In genomic region chr15:80804970-80805495, GRCh38 we compare ENCODE assay signal across 15 cellular contexts. TPM values are rescaled to one million over a fixed set of nuclear protein-coding genes. Genes with fewer than 3 reads are reported as not detected.
DNase-seq lines count a peak whose midpoint lies in the region; ATAC-seq, FAIRE-seq and TF ChIP-seq lines count a peak whose summit lies in the region.
"Had no signal": no experiment of that assay in that cellular context is flagged by ENCODE, and none has a peak within 500 bp of the region (broad histone marks: within the 10 kb centered on the region; RNA-seq: fewer than 3 reads in every experiment).

No MANE protein-coding gene starts in this region.

- FAIRE-seq in kidney (lab: Jason Lieb, UNC): no peak

- POLR2A ChIA-PET in T-cell (lab: Charles Lee): no interaction called here

- H2BK15ac ChIP-seq in mesendoderm (replicated peaks; ENCODE audit: low read depth): no peak overlapping the region

- H2BK120ac ChIP-seq in mesendoderm (ENCODE audit: low read depth, low read length): no peak overlapping the region

- H3K9ac ChIP-seq in mesendoderm (ENCODE audit: low read length): no peak overlapping the region
- no peak overlapping the region for H3K9ac ChIP-seq in kidney (ENCODE audit: low read length in 2 of 2)

- H3K9me3 ChIP-seq in kidney (ENCODE audit: control insufficient read depth in 1 of 2, low read length in 2 of 2): no peaks in the 10 kb centered on the region
- H3K9me3 ChIP-seq: sigmoid colon had no signal

- no peak overlapping the region for H3K4me2 ChIP-seq in mesendoderm (ENCODE audit: low read length)

- H3K36me3 Mint-ChIP-seq in T-cell: no peaks in the 10 kb centered on the region

- H3K4me1 ChIP-seq in mesendoderm (ENCODE audit: control insufficient read depth, low read depth, low read length) (no peaks in the 10 kb centered on the region), kidney (ENCODE audit: control insufficient read depth in 1 of 2, insufficient read depth in 1 of 2, low read depth in 1 of 2, low read length in 2 of 2) (no peaks in the 10 kb centered on the region)

- no peak overlapping the region for H4K5ac ChIP-seq in mesendoderm (ENCODE audit: low read length)

- peaks cover 0 to 2% of the 10 kb centered on the region in 2 donors for H3K27me3 Mint-ChIP-seq in T-cell

- H3K4me3 ChIP-seq in mesendoderm (ENCODE audit: low read length) (no peak overlapping the region), kidney (ENCODE audit: low read length in 2 of 2) (no peak overlapping the region)
- H3K4me3 ChIP-seq: sigmoid colon had no signal

- intact Hi-C loops in kidney (cut with DNase I): no loop called here

- DNase-seq in NCI-H1092 treated with DMSO at 0.1 percent for 48 hours (lab: John Stamatoyannopoulos, UW) (peak; percentile 4), NCI-H1092 (lab: John Stamatoyannopoulos, UW) (no peak), NCI-H1436 (lab: John Stamatoyannopoulos, UW) (peak; percentile 7), T-cell (no peak), left kidney (ENCODE audit: low read depth, low spot score) (peak; percentile 7), mesendoderm (no peak), kidney (no peak)
- no peak for DNase-seq in central memory CD4-positive, alpha-beta T cell
- DNase-seq: 8988T, cortex of kidney, mammary epithelial cell, NCI-H2227 treated with DMSO at 0.1 percent for 48 hours, sigmoid colon had no signal

- no peak overlapping the region for H3K23ac ChIP-seq in mesendoderm (ENCODE audit: low read length)

- peaks cover 19 to 26% (median 21%) of the 10 kb centered on the region in 3 donors for H3K4me1 Mint-ChIP-seq in T-cell

- no peaks in the 10 kb centered on the region for H3K79me2 ChIP-seq in mesendoderm (ENCODE audit: control insufficient read depth, insufficient read depth, low read length)

- no peaks in the 10 kb centered on the region for H3K36me3 ChIP-seq in mesendoderm (ENCODE audit: control insufficient read depth, insufficient read depth, low read length)
- no peaks in the 10 kb centered on the region for H3K36me3 ChIP-seq in kidney (ENCODE audit: control insufficient read depth in 1 of 2, insufficient read depth in 2 of 2, low read length in 2 of 2)
- H3K36me3 ChIP-seq: sigmoid colon had no signal

- H2BK5ac ChIP-seq in mesendoderm (ENCODE audit: low read length): no peak overlapping the region

- H3K4me3 Mint-ChIP-seq in T-cell: peak overlapping the region in 2 of 3 donors; percentile 19 to 38

- no peak overlapping the region for H3K56ac ChIP-seq in mesendoderm (ENCODE audit: low read length)

- CTCF ChIA-PET in T-cell (lab: Charles Lee): interaction anchor here in 1 of 2 donors (1.1 kb wide), 1 partner anchor 25 kb away, joined by 3 read pairs; no protein-coding TSS in a partner anchor

- no peak overlapping the region for H3K18ac ChIP-seq in mesendoderm (ENCODE audit: low read length)

- TF ChIP-seq CTCF in kidney (IDR thresholded peaks at IDR 0.05; ENCODE audit: borderline replicate concordance, extremely low read depth, insufficient read depth): no peak

- H3K27me3 ChIP-seq in mesendoderm (ENCODE audit: insufficient read depth, low read length, poor library complexity): no peaks in the 10 kb centered on the region
- H3K27me3 ChIP-seq: sigmoid colon had no signal

- peak in 2 of 4 experiments; percentile 24 to 49 for ATAC-seq in T-cell (replicated peaks in 1 of 4)

- H3K27ac ChIP-seq in mesendoderm (ENCODE audit: low read depth, low read length) (no peak overlapping the region), kidney (ENCODE audit: low read depth in 2 of 2, low read length in 2 of 2) (no peak overlapping the region)
- H3K27ac ChIP-seq: HL-60, sigmoid colon had no signal

- H3K9me3 Mint-ChIP-seq in T-cell: no peaks in the 10 kb centered on the region

- no peak overlapping the region for H4K8ac ChIP-seq in mesendoderm (ENCODE audit: low read depth, low read length)

- H3K4ac ChIP-seq in mesendoderm (ENCODE audit: low read depth, low read length): no peak overlapping the region

- H3K27ac Mint-ChIP-seq in T-cell: peak overlapping the region; percentile 64 to 77

- no peak overlapping the region for H2AK5ac ChIP-seq in mesendoderm (ENCODE audit: low read length)

- WGBS in mesendoderm (ENCODE audit: extremely low coverage, insufficient coverage, low lambda C conversion rate): no CpG with 5 or more reads among the region's 10 CpGs

- no peaks in the 10 kb centered on the region for H3K79me1 ChIP-seq in mesendoderm (ENCODE audit: low read length)

RNA-seq across cellular contexts. Expression of gene CEMIP, which starts 25.9 kb away (rescaled TPM):
- total RNA-seq in T-cell (1 to 10 TPM in 2 of 5 donors, under 1 TPM in 1, not detected in 2; 0.63 to 1.2 (median 1.2) TPM), kidney (0.57 TPM)
- polyA plus RNA-seq in mesendoderm (2013, experiment 1 of 2): 0.08 TPM
- 0.06 TPM for polyA plus RNA-seq in mesendoderm (2013, experiment 2 of 2)
- polyA plus RNA-seq in kidney (ENCODE audit: insufficient read depth, low read depth, low replicate concordance): 0.11 TPM
- total RNA-seq: T-helper 1 cell treated with Interleukin-12 subunit alpha and Interleukin-12 subunit beta and Interleukin-4 antibody, amounts not matched to agents 30 ng/mL and 1 ng/mL, for 36 hours had no signal

Comparison
In these comparisons a context has a peak if more than half of its experiments do, and no peak if none do; other contexts are left out.
1. DNase-seq: peak in NCI-H1092 treated with DMSO at 0.1 percent for 48 hours (single experiment), NCI-H1436 (single experiment) and left kidney (single experiment); none in NCI-H1092 (single experiment), T-cell (0 of 34), central memory CD4-positive, alpha-beta T cell (single experiment), mesendoderm (single experiment) and kidney (single experiment).